8 cellular contexts compared by ENCODE assay signal in the genomic region with DNA sequence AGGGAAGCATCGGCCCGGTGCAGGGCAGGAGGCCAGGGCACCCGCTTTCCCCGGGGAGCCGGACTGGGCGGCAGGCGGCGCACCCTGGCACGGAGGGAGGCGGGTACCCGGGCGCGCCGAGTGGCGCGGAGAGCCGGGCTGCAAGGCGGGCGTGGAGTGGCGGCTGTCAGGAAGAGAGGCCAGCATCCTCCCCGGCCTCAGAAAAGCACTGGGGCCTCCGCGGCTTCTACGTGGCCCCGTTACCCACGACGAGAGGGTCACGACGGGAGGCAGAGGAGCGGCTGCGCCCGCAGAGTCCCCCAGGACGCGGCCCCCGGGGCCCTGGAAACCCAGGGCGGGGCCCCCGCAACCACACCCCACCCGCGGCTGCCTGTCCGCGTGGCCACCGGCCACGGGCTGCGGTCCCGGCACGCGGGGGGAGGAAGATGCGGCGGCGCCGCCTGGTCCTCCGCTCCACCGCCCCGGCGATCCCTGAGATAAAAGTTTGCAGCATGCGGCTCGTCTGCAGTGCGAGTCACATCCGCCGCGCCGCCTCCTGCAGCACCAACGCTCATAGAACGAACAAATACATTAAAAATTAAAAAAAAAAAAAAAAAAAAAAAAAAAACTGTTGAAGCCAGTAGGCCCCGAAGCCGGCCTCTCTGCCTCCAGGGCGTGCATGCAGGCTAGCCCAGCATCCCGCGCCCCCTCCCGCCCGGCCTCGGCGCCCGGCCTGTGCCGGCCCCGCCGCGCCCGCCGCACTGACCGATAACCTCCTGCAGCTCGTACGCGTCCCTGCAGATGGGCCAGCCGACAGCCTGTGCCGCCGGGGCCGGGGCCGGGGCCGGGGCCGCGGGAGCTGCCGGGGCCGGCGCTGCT. TPM values are rescaled to one million over a fixed set of nuclear protein-coding genes. Genes with fewer than 3 reads are reported as not detected.
DNase-seq lines count a peak whose midpoint lies in the region; ATAC-seq, FAIRE-seq and TF ChIP-seq lines count a peak whose summit lies in the region.

No MANE protein-coding gene starts in this region.

- peak overlapping the region; percentile 48; the same call in 1 of the 2 replicates for H3K18ac ChIP-seq in H1 (ENCODE audit: extremely low read depth, low read length)

- H2BK5ac ChIP-seq in H1 (ENCODE audit: low read depth, low read length), result no peak overlapping the region

- H4K8ac ChIP-seq in H1 (ENCODE audit: extremely low read depth, insufficient read depth, low read length), result peak overlapping the region; percentile 21; the same call in 1 of the 2 replicates

- peaks cover 10% of the 10 kb centered on the region; the same call in 1 of the 2 replicates for H3K23me2 ChIP-seq in H1 (ENCODE audit: low read depth, low read length)

- H2BK20ac ChIP-seq in H1 (ENCODE audit: low read length), result no peak overlapping the region

- no peak overlapping the region for H2BK15ac ChIP-seq in H1 (ENCODE audit: low read length)

- DNase-seq in 8988T (peak; percentile 63), NCI-H526 (lab: John Stamatoyannopoulos, UW) (peak; percentile 54 to 74), H1 (ENCODE audit: low read depth in 1 of 2, low spot score in 2 of 2) (peak in 1 of 2 experiments; percentile 73), mesenteric fat pad (ENCODE audit: low spot score) (peak; percentile 91)
- DNase-seq in activated CD8-positive, alpha-beta memory T cell treated with anti-CD3 and anti-CD28 coated beads for 48 hours (ENCODE audit: low read depth in 2 of 3, low spot score in 2 of 3), result peak; percentile 35 to 48 (median 47)
- DNase-seq in stimulated activated CD8-positive, alpha-beta memory T cell treated with anti-CD3 and anti-CD28 coated beads, Interleukin-15, amount 100 ng/mL, for 1 hour (ENCODE audit: low read depth), result peak; percentile 52

- peak overlapping the region; percentile 53 to 79 (median 72) for H3K4me3 ChIP-seq in H1 (ENCODE audit: extremely low read depth in 1 of 4, insufficient read depth in 2 of 4, low read depth in 3 of 4, low read length in 4 of 4)

- peak overlapping the region in 2 of 4 experiments; percentile 31 to 87; a peak in 2 of 7 replicates for H3K9ac ChIP-seq in H1 (replicated peaks in 1 of 4; ENCODE audit: extremely low read depth in 1 of 4, low read depth in 3 of 4, low read length in 3 of 4)

- no peak overlapping the region for H4K91ac ChIP-seq in H1 (replicated peaks; ENCODE audit: insufficient read length, low read length)

- ATAC-seq in GM18499 (IDR thresholded peaks at IDR 0.05; ENCODE audit: insufficient read depth, unreplicated experiment) (peak; percentile 62), HG02970 (IDR thresholded peaks at IDR 0.05; ENCODE audit: low FRiP score, unreplicated experiment) (peak; percentile 52)

- no peak overlapping the region for H3K4ac ChIP-seq in H1 (replicated peaks; ENCODE audit: insufficient read length, low read depth, low read length)

- H2BK12ac ChIP-seq in H1 (ENCODE audit: low read depth, low read length), result no peak overlapping the region

- no peak overlapping the region for H2AK5ac ChIP-seq in H1 (ENCODE audit: low read depth, low read length)

- H3K9me3 ChIP-seq in H1 (ENCODE audit: insufficient read depth in 2 of 2, low read depth in 1 of 2, low read length in 1 of 2), result no peaks in the 10 kb centered on the region

- H3K27me3 ChIP-seq in H1 (replicated peaks in 1 of 4; ENCODE audit: control insufficient read depth in 3 of 4, extremely low read depth in 1 of 4, insufficient read depth in 3 of 4, low read length in 3 of 4), result no peaks in the 10 kb centered on the region

- peak in 1 of 2 experiments; percentile 17; a peak in 1 of 4 replicates for TF ChIP-seq RAD21 in H1 (IDR thresholded peaks at IDR 0.05 in 1 of 2, conservative IDR thresholded peaks at IDR 0.05 in 1 of 2; ENCODE audit: low read depth in 2 of 2, low read length in 2 of 2)

- peak overlapping the region; percentile 6; the same call in 1 of the 2 replicates for H2AFZ ChIP-seq in H1 (ENCODE audit: low read length)

- 1% methylated on average over 49 of the region's 95 CpGs; no CpG with 5 or more reads in 1 of the 2 experiments for WGBS in H1 (ENCODE audit: extremely low coverage in 1 of 2, insufficient coverage in 1 of 2, insufficient read length in 1 of 2, insufficient replicate concordance in 2 of 2, low coverage in 1 of 2, low lambda C conversion rate in 2 of 2, missing lambda C conversion rate in 1 of 2), 2 experiments

- no peak overlapping the region for H3K56ac ChIP-seq in H1 (replicated peaks; ENCODE audit: insufficient read length, low read depth, low read length)

- H3K14ac ChIP-seq in H1 (ENCODE audit: insufficient read length), result no peak overlapping the region

- H3K23ac ChIP-seq in H1 (ENCODE audit: insufficient read length), result no peak overlapping the region

- H4K20me1 ChIP-seq in H1 (replicated peaks in 1 of 2; ENCODE audit: control insufficient read depth in 1 of 2, insufficient read depth in 2 of 2, low read length in 2 of 2), result peaks cover 5 to 7% of the 10 kb centered on the region in 2 experiments

- CTCF ChIA-PET in H1 (lab: Charles Lee; ENCODE audit: partially characterized antibody), result interaction anchor here (1.4 kb wide), 1 partner anchor 36 kb away, joined by 3 read pairs; no protein-coding TSS in a partner anchor

- TF ChIP-seq EP300 in H1 (IDR thresholded peaks at IDR 0.05; ENCODE audit: borderline replicate concordance in 1 of 2, low read depth in 2 of 2, low read length in 2 of 2), result no peak

- TF ChIP-seq POLR2A in H1 (IDR thresholded peaks at IDR 0.05; ENCODE audit: control extremely low read depth in 1 of 2, low read depth in 2 of 2, low read length in 2 of 2), result no peak; a peak in 1 of 3 replicates

- H3K36me3 ChIP-seq in H1 (ENCODE audit: control insufficient read depth in 2 of 4, insufficient read depth in 4 of 4, low read length in 3 of 4), result no peaks in the 10 kb centered on the region

- H3K4me2 ChIP-seq in H1 (ENCODE audit: insufficient read depth in 1 of 2, low read depth in 2 of 2, low read length in 2 of 2), result peak overlapping the region; percentile 85 to 89

- H3K27ac ChIP-seq in H1 (ENCODE audit: low read depth, low read length), result no peak overlapping the region

- H4K5ac ChIP-seq in H1 (ENCODE audit: insufficient read length, low read depth, low read length), result no peak overlapping the region

- H3K4me1 ChIP-seq in H1 (replicated peaks in 1 of 4; ENCODE audit: control insufficient read depth in 3 of 4, insufficient read depth in 4 of 4, low read length in 3 of 4), result peaks cover 0 to 8% (median under 1%) of the 10 kb centered on the region in 4 experiments; a peak in 5 of 7 replicates

- H3K79me1 ChIP-seq in H1 (ENCODE audit: low read depth, low read length), result peaks cover under 1% of the 10 kb centered on the region; the same call in 1 of the 2 replicates

- H3K79me2 ChIP-seq in H1 (ENCODE audit: control insufficient read depth in 1 of 2, insufficient read depth in 2 of 2, low read length in 2 of 2), result 0 out of 4 replicates have a peak, but pooled peaks cover 0 to 11% of the 10 kb centered on the region in 2 experiments

- H2BK120ac ChIP-seq in H1 (replicated peaks; ENCODE audit: low read depth, low read length), result no peak overlapping the region

- FAIRE-seq in H1 (lab: Jason Lieb, UNC), result no peak

- TF ChIP-seq CTCF in H1 (IDR thresholded peaks at IDR 0.05; ENCODE audit: control extremely low read depth in 1 of 3, insufficient read depth in 1 of 3, low read depth in 1 of 3, low read length in 3 of 3), result peak in 2 of 3 experiments; percentile 11 to 15; a peak in 3 of 4 replicates

- POLR2A ChIA-PET in H1 (lab: Charles Lee; ENCODE audit: partially characterized antibody), result interaction anchor here (0.5 to 1.2 kb wide), 3 partner anchors 21 to 204 kb away, joined by 3 read pairs; no protein-coding TSS in a partner anchor

TF ChIP-seq in H1, 55 proteins besides CTCF, POLR2A, EP300 and RAD21 (continues in another document):
- TF ChIP-seq GTF2F1 (IDR thresholded peaks at IDR 0.05; ENCODE audit: borderline replicate concordance, low read depth, low read length) (no peak), TEAD4 (IDR thresholded peaks at IDR 0.05; ENCODE audit: low read depth, low read length) (no peak), POLR2AphosphoS5 (IDR thresholded peaks at IDR 0.05; ENCODE audit: low read depth, low read length) (no peak), ZNF274 (IDR thresholded peaks at IDR 0.05; ENCODE audit: borderline replicate concordance, extremely low read depth, low read length) (no peak), CBX8 (IDR thresholded peaks at IDR 0.05; ENCODE audit: borderline replicate concordance, low read depth, low read length) (no peak), PHF8 (conservative IDR thresholded peaks at IDR 0.05; ENCODE audit: low read depth, low read length) (peak; percentile 32; the same call in 1 of the 2 replicates), RNF2 (IDR thresholded peaks at IDR 0.05; ENCODE audit: borderline replicate concordance, low read depth, low read length, missing control alignments, poor library complexity, severe bottlenecking) (no peak), JUN (IDR thresholded peaks at IDR 0.05; ENCODE audit: low read depth, low read length) (no peak), TAF1 (IDR thresholded peaks at IDR 0.05; ENCODE audit: low read depth, low read length) (no peak; the same call in 1 of the 2 replicates), RFX5 (IDR thresholded peaks at IDR 0.05; ENCODE audit: borderline replicate concordance, low read depth, low read length) (no peak), BCL11A (IDR thresholded peaks at IDR 0.05; ENCODE audit: low read depth in 2 of 2, low read length in 2 of 2) (no peak), KDM1A (IDR thresholded peaks at IDR 0.05; ENCODE audit: borderline replicate concordance, low read length) (peak; percentile 27; the same call in 1 of the 2 replicates), SIX5 (IDR thresholded peaks at IDR 0.05; ENCODE audit: low read depth, low read length) (no peak)
- TF ChIP-seq, protein P1, sequence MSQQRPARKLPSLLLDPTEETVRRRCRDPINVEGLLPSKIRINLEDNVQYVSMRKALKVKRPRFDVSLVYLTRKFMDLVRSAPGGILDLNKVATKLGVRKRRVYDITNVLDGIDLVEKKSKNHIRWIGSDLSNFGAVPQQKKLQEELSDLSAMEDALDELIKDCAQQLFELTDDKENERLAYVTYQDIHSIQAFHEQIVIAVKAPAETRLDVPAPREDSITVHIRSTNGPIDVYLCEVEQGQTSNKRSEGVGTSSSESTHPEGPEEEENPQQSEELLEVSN (IDR thresholded peaks at IDR 0.05), result peak; percentile 46

RNA-seq across cellular contexts. Expression of a gene that starts 0.7 kb away (rescaled TPM):
- 23.7 and 23.8 TPM in 2 replicates for total RNA-seq in H1 (2021; fragmentation: NEBNext Ultra II Directional; extraction: Animal tissue kit (Norgen Biotek cat#: 25700))
- 9.8 and 13.7 TPM in 2 replicates for polyA plus RNA-seq in H1 (2011; rRNA removed)
- polyA plus RNA-seq in H1 (2011; cell fraction: cytosol; rRNA removed), result 15.3 TPM
- 4.1 TPM for polyA plus RNA-seq in H1 (2011; cell fraction: nucleus; rRNA removed)
- polyA plus RNA-seq in H1 (2012, experiment 1 of 2), result 12.5 to 17.7 TPM (median 14.3 TPM) in 4 replicates
- 3.8 TPM for polyA plus RNA-seq in H1 (2012, experiment 2 of 2)
- 16.4 TPM for polyA plus RNA-seq in H1 (2013, experiment 1 of 2)
- 16.0 TPM for polyA plus RNA-seq in H1 (2013, experiment 2 of 2)
- polyA minus RNA-seq in H1 (2011; rRNA and poly(A)+ RNA removed), result 7.1 and 10.9 TPM in 2 replicates
- polyA minus RNA-seq in H1 (2011; cell fraction: cytosol; rRNA and poly(A)+ RNA removed), result 8.7 TPM
- polyA minus RNA-seq in H1 (2011; cell fraction: nucleus; rRNA and poly(A)+ RNA removed), result 13.1 TPM
- 40.5 TPM for total RNA-seq in mesenteric fat pad
